In genomic region chr2:75595541-75596395, GRCh38 we compare ENCODE assay signal across 14 cellular contexts. TPM values are rescaled to one million over a fixed set of nuclear protein-coding genes. Genes with fewer than 3 reads are reported as not detected.
DNase-seq lines count a peak whose midpoint lies in the region; ATAC-seq, FAIRE-seq and TF ChIP-seq lines count a peak whose summit lies in the region.
"Had no signal": no experiment of that assay in that cellular context is flagged by ENCODE, and none has a peak within 500 bp of the region (broad histone marks: within the 10 kb centered on the region; RNA-seq: fewer than 3 reads in every experiment).

No MANE protein-coding gene starts in this region.

- peak; percentile 46 for FAIRE-seq in keratinocyte (lab: Jason Lieb, UNC)
- FAIRE-seq in kidney (lab: Jason Lieb, UNC), result no peak
- FAIRE-seq: colon had no signal

- H3K9ac ChIP-seq in keratinocyte (ENCODE audit: control insufficient read depth, extremely low read depth, insufficient read depth, low read length), result no peak overlapping the region
- H3K9ac ChIP-seq in kidney (ENCODE audit: low read length in 2 of 2), result no peak overlapping the region
- H3K9ac ChIP-seq: BLaER1 treated with 17β-estradiol and CSF1 and Interleukin-3, amounts not matched to agents 10 nM and 100 nM had no signal

- peak overlapping the region; percentile 73 for H3K4me3 Mint-ChIP-seq in HFFc6
- no peak overlapping the region for H3K4me3 Mint-ChIP-seq in activated CD8-positive, alpha-beta T cell treated with anti-CD3 and anti-CD28 coated beads for 36 hours

- H3K27ac ChIP-seq in keratinocyte (ENCODE audit: control insufficient read depth, insufficient read depth, low read length) (peak overlapping the region; percentile 57), kidney (ENCODE audit: low read depth in 2 of 2, low read length in 2 of 2) (no peak overlapping the region)
- H3K27ac ChIP-seq: BLaER1 treated with 17β-estradiol and CSF1 and Interleukin-3, amounts not matched to agents 10 nM and 100 nM had no signal

- peaks cover 21% of the 10 kb centered on the region for H3K36me3 Mint-ChIP-seq in HFFc6 (ENCODE audit: low read depth)
- no peaks in the 10 kb centered on the region for H3K36me3 Mint-ChIP-seq in activated CD8-positive, alpha-beta T cell treated with anti-CD3 and anti-CD28 coated beads for 36 hours (ENCODE audit: low read depth)

- H3K4me3 ChIP-seq in astrocyte of the spinal cord (ENCODE audit: low read depth, low read length) (no peak overlapping the region), keratinocyte (ENCODE audit: control insufficient read depth in 2 of 3, extremely low read depth in 1 of 3, insufficient read depth in 2 of 3, low read depth in 1 of 3, low read length in 3 of 3) (no peak overlapping the region), kidney (ENCODE audit: low read length in 2 of 2) (no peak overlapping the region), HAP-1 (no peak overlapping the region)
- H3K4me3 ChIP-seq: BLaER1 treated with 17β-estradiol and CSF1 and Interleukin-3, amounts not matched to agents 10 nM and 100 nM had no signal

- H3K36me3 ChIP-seq in keratinocyte (ENCODE audit: control insufficient read depth in 2 of 2, extremely low read depth in 1 of 2, insufficient read depth in 2 of 2, low read length in 2 of 2) (no peaks in the 10 kb centered on the region), kidney (ENCODE audit: control insufficient read depth in 1 of 2, insufficient read depth in 2 of 2, low read length in 2 of 2) (no peaks in the 10 kb centered on the region), HAP-1 (replicated peaks) (no peaks in the 10 kb centered on the region)
- H3K36me3 ChIP-seq: BLaER1 treated with 17β-estradiol and CSF1 and Interleukin-3, amounts not matched to agents 10 nM and 100 nM had no signal

- dilution Hi-C loops in keratinocyte (cut with MboI; ENCODE audit: extremely low pct_ligation_motif_present, low sequenced_read_pairs), result no loop called here

- ATAC-seq in left lobe of liver, result no peak
- no peak for ATAC-seq in activated CD8-positive, alpha-beta T cell treated with anti-CD3 and anti-CD28 coated beads for 36 hours

- H3K27me3 ChIP-seq in keratinocyte (ENCODE audit: control insufficient read depth, extremely low read depth, insufficient read depth, low read length) (no peaks in the 10 kb centered on the region), HAP-1 (ENCODE audit: low read depth) (no peaks in the 10 kb centered on the region)
- H3K27me3 ChIP-seq: BLaER1 treated with 17β-estradiol and CSF1 and Interleukin-3, amounts not matched to agents 10 nM and 100 nM had no signal

- no peak; the same call in 1 of the 2 replicates for TF ChIP-seq CTCF in HFFc6 (IDR thresholded peaks at IDR 0.05)
- TF ChIP-seq CTCF in astrocyte of the spinal cord (IDR thresholded peaks at IDR 0.05; ENCODE audit: low read depth, low read length), result no peak
- no peak for TF ChIP-seq CTCF in keratinocyte (optimal IDR thresholded peaks at IDR 0.05 in 1 of 3, IDR thresholded peaks at IDR 0.05 in 1 of 3, conservative IDR thresholded peaks at IDR 0.05 in 1 of 3; ENCODE audit: extremely low read depth in 1 of 3, insufficient read depth in 2 of 3, low read length in 3 of 3)
- no peak for TF ChIP-seq CTCF in kidney (IDR thresholded peaks at IDR 0.05; ENCODE audit: borderline replicate concordance, extremely low read depth, insufficient read depth)
- no peak for TF ChIP-seq CTCF in activated CD8-positive, alpha-beta T cell treated with anti-CD3 and anti-CD28 coated beads for 36 hours (IDR thresholded peaks at IDR 0.05)

- H3K4me1 Mint-ChIP-seq in HFFc6 (ENCODE audit: low read depth), result peaks cover 84% of the 10 kb centered on the region
- no peaks in the 10 kb centered on the region for H3K4me1 Mint-ChIP-seq in activated CD8-positive, alpha-beta T cell treated with anti-CD3 and anti-CD28 coated beads for 36 hours (ENCODE audit: low read depth)

- intact Hi-C loops in kidney (cut with DNase I), result no loop called here
- intact Hi-C loops in activated CD8-positive, alpha-beta T cell treated with anti-CD3 and anti-CD28 coated beads for 36 hours (cut with micrococcal nuclease), result no loop called here

- H3K9me1 ChIP-seq in keratinocyte (ENCODE audit: control insufficient read depth, extremely low read depth, insufficient read depth, low read length), result no peaks in the 10 kb centered on the region

- DNase-seq in ACHN (peak; percentile 90), HFFc6 (peak; percentile 94), astrocyte of the spinal cord (ENCODE audit: low read depth, low spot score) (peak; percentile 93), keratinocyte (ENCODE audit: low read depth, low spot score) (no peak), kidney (no peak), HAP-1 (ENCODE audit: low spot score in 2 of 2) (no peak), left lobe of liver (ENCODE audit: low spot score) (no peak)
- DNase-seq in activated CD8-positive, alpha-beta T cell treated with anti-CD3 and anti-CD28 coated beads for 36 hours, result no peak
- DNase-seq: activated naive CD4-positive, alpha-beta T cell treated with Interleukin-2 at 50 U/mL for 16 hours; head of caudate nucleus; NCI-H2107 had no signal

- no peaks in the 10 kb centered on the region for H3K79me2 ChIP-seq in keratinocyte (ENCODE audit: control insufficient read depth, insufficient read depth, low read length)

- no peaks in the 10 kb centered on the region for H4K20me1 ChIP-seq in keratinocyte (ENCODE audit: control insufficient read depth, extremely low read depth, insufficient read depth, low read length)
- H4K20me1 ChIP-seq: BLaER1 treated with 17β-estradiol and CSF1 and Interleukin-3, amounts not matched to agents 10 nM and 100 nM had no signal

- peaks cover 4% of the 10 kb centered on the region; the same call in 1 of the 2 replicates for H3K9me3 Mint-ChIP-seq in HFFc6
- peaks cover 1% of the 10 kb centered on the region for H3K9me3 Mint-ChIP-seq in activated CD8-positive, alpha-beta T cell treated with anti-CD3 and anti-CD28 coated beads for 36 hours

- H3K4me2 ChIP-seq in keratinocyte (ENCODE audit: control insufficient read depth, extremely low read depth, insufficient read depth, low read depth, low read length), result peak overlapping the region; percentile 13
- H3K4me2 ChIP-seq: BLaER1 treated with 17β-estradiol and CSF1 and Interleukin-3, amounts not matched to agents 10 nM and 100 nM had no signal

- CTCF ChIA-PET in activated CD8-positive, alpha-beta T cell treated with anti-CD3 and anti-CD28 coated beads for 36 hours (lab: Charles Lee), result interaction anchor here (0.7 to 2.5 kb wide), 2 partner anchors 11 to 13 kb away, joined by 3 to 14 read pairs; no protein-coding TSS in a partner anchor

- in situ Hi-C loops in ACHN (cut with HindIII; ENCODE audit: low pct_ligation_motif_present, low pct_unique_long_range_greater_than_20kb, low sequenced_read_pairs), result no loop called here
- in situ Hi-C loops in astrocyte of the spinal cord (cut with HindIII; ENCODE audit: low sequenced_read_pairs), result no loop called here
- in situ Hi-C loops in HAP-1 (cut with MboI; ENCODE audit: low sequenced_read_pairs), result no loop called here

- peak overlapping the region; percentile 92 for H3K27ac Mint-ChIP-seq in HFFc6
- no peak overlapping the region for H3K27ac Mint-ChIP-seq in activated CD8-positive, alpha-beta T cell treated with anti-CD3 and anti-CD28 coated beads for 36 hours

- POLR2A ChIA-PET in activated CD8-positive, alpha-beta T cell treated with anti-CD3 and anti-CD28 coated beads for 36 hours (lab: Charles Lee), result no interaction called here

- no peaks in the 10 kb centered on the region; the same call in 1 of the 2 replicates for H3K27me3 Mint-ChIP-seq in HFFc6 (ENCODE audit: insufficient read depth)
- peaks cover 3% of the 10 kb centered on the region for H3K27me3 Mint-ChIP-seq in activated CD8-positive, alpha-beta T cell treated with anti-CD3 and anti-CD28 coated beads for 36 hours

- H2AFZ ChIP-seq in keratinocyte (ENCODE audit: control insufficient read depth, low read length), result no peak overlapping the region

- peaks cover 45% of the 10 kb centered on the region for H3K4me1 ChIP-seq in keratinocyte (ENCODE audit: control insufficient read depth, extremely low read depth, insufficient read depth, low read length)
- H3K4me1 ChIP-seq in kidney (ENCODE audit: control insufficient read depth in 1 of 2, insufficient read depth in 1 of 2, low read depth in 1 of 2, low read length in 2 of 2), result peaks cover 0 to 7% of the 10 kb centered on the region in 2 donors
- H3K4me1 ChIP-seq in HAP-1, result no peaks in the 10 kb centered on the region; the same call in 1 of the 2 replicates
- H3K4me1 ChIP-seq: BLaER1 treated with 17β-estradiol and CSF1 and Interleukin-3, amounts not matched to agents 10 nM and 100 nM had no signal

- no peaks in the 10 kb centered on the region for H3K9me3 ChIP-seq in keratinocyte (ENCODE audit: control insufficient read depth, low read depth, low read length)
- H3K9me3 ChIP-seq in kidney (ENCODE audit: control insufficient read depth in 1 of 2, low read length in 2 of 2), result no peaks in the 10 kb centered on the region
- H3K9me3 ChIP-seq in HAP-1, result 0 out of 2 replicates have a peak, but pooled peaks cover 3% of the 10 kb centered on the region

RNA-seq across cellular contexts. Expression of gene EVA1A, which starts 35.0 kb away (rescaled TPM):
- total RNA-seq in HFFc6 (2021; fragmentation: NEBNext Ultra II Directional; extraction: Animal tissue kit (Norgen Biotek cat#: 25700)), result 10 to 100 TPM; 61.7 to 75.2 (median 68.8) TPM
- polyA plus RNA-seq in keratinocyte (11.5 to 14.6 TPM (median 12.5 TPM) in 3 replicates), kidney (ENCODE audit: insufficient read depth, low read depth, low replicate concordance) (32.4 TPM)
- polyA plus RNA-seq in keratinocyte (2011; ENCODE audit: low read depth), result 3.2 TPM
- polyA plus RNA-seq in keratinocyte (2011; cell fraction: cytosol; rRNA removed), result 10.1 and 17.4 TPM in 2 replicates
- polyA plus RNA-seq in keratinocyte (2011; cell fraction: nucleus; rRNA removed), result 9.9 and 13.2 TPM in 2 replicates
- polyA plus RNA-seq in keratinocyte (2012; ENCODE audit: low replicate concordance), result 2.5 and 23.9 TPM in 2 replicates
- polyA minus RNA-seq in keratinocyte, result 18.1 to 32.8 TPM (median 21.6 TPM) in 3 replicates
- 24.7 TPM for polyA minus RNA-seq in keratinocyte (2011; cell fraction: cytosol; rRNA and poly(A)+ RNA removed)
- polyA minus RNA-seq in keratinocyte (2011; cell fraction: nucleus; rRNA and poly(A)+ RNA removed), result 13.8 and 15.4 TPM in 2 replicates
- total RNA-seq in kidney (28.1 TPM), left lobe of liver (84.3 TPM)
- total RNA-seq in activated CD8-positive, alpha-beta T cell treated with anti-CD3 and anti-CD28 coated beads for 36 hours, result under 1 TPM in 1 of 2 experiments, not detected in 1; 0.43 TPM
- total RNA-seq: T-helper 1 cell treated with Interleukin-12 subunit alpha and Interleukin-12 subunit beta and Interleukin-4 antibody, amounts not matched to agents 30 ng/mL and 1 ng/mL, for 36 hours had no signal

RNA-seq across cellular contexts. Expression of gene MRPL19, which starts 50.8 kb away (rescaled TPM):
- total RNA-seq in HFFc6 (2021; fragmentation: NEBNext Ultra II Directional; extraction: Animal tissue kit (Norgen Biotek cat#: 25700)), result 10 to 100 TPM; 61.0 to 66.1 (median 63.1) TPM
- polyA plus RNA-seq in keratinocyte, result 32.8 to 84.0 TPM (median 47.0 TPM) in 3 replicates
- polyA plus RNA-seq in keratinocyte (2011; ENCODE audit: low read depth), result 34.1 TPM
- polyA plus RNA-seq in keratinocyte (2011; cell fraction: cytosol; rRNA removed), result 47.6 and 82.0 TPM in 2 replicates
- 21.3 and 32.9 TPM in 2 replicates for polyA plus RNA-seq in keratinocyte (2011; cell fraction: nucleus; rRNA removed)
- polyA plus RNA-seq in keratinocyte (2012; ENCODE audit: low replicate concordance), result 24.2 and 48.1 TPM in 2 replicates
- 4.8 to 45.0 TPM (median 16.1 TPM) in 3 replicates for polyA minus RNA-seq in keratinocyte
- polyA minus RNA-seq in keratinocyte (2011; cell fraction: cytosol; rRNA and poly(A)+ RNA removed), result 34.3 TPM
- 15.8 and 17.8 TPM in 2 replicates for polyA minus RNA-seq in keratinocyte (2011; cell fraction: nucleus; rRNA and poly(A)+ RNA removed)
- total RNA-seq in kidney, result 55.6 TPM
- 54.7 TPM for polyA plus RNA-seq in kidney (ENCODE audit: insufficient read depth, low read depth, low replicate concordance)
- 45.2 TPM for total RNA-seq in left lobe of liver
- total RNA-seq in activated CD8-positive, alpha-beta T cell treated with anti-CD3 and anti-CD28 coated beads for 36 hours, result 10 to 100 TPM; 64.3 to 75.4 TPM

Comparison
In these comparisons a context has a peak if more than half of its experiments do, and no peak if none do; other contexts are left out.
1. DNase-seq: peak in ACHN (single experiment), HFFc6 (single experiment) and astrocyte of the spinal cord (single experiment); none in keratinocyte (single experiment), kidney (single experiment), HAP-1 (0 of 2), left lobe of liver (single experiment) and activated CD8-positive, alpha-beta T cell treated with anti-CD3 and anti-CD28 coated beads for 36 hours (single experiment).
2. RNA of gene EVA1A, which starts 35.0 kb away (total RNA-seq): 84.3 TPM in left lobe of liver (single experiment), 61.7 to 75.2 TPM in HFFc6 and 28.1 TPM in kidney (single experiment); 0.43 TPM in activated CD8-positive, alpha-beta T cell treated with anti-CD3 and anti-CD28 coated beads for 36 hours; every median in the first group is over 10 times any median in the second.